ENCODE assay signal across 25 cellular contexts in genomic region chr21:20729376-20729775, GRCh38.
"Had no signal": no experiment of that assay in that cellular context is flagged by ENCODE, and none has a peak within 500 bp of the region (broad histone marks: within the 10 kb centered on the region; RNA-seq: fewer than 3 reads in every experiment).

No MANE protein-coding gene starts in this region.

- H3K36me3 ChIP-seq: adrenal gland, esophagus muscularis mucosa, heart left ventricle, right lobe of liver, suprapubic skin, tibial nerve, uterus had no signal

- H3K27ac ChIP-seq: adrenal gland, dorsolateral prefrontal cortex, esophagus muscularis mucosa, heart left ventricle, right lobe of liver, suprapubic skin, tibial nerve, uterus had no signal

- H3K4me3 ChIP-seq: adrenal gland, dorsolateral prefrontal cortex, esophagus muscularis mucosa, heart left ventricle, lung, right lobe of liver, suprapubic skin, tibial nerve, uterus had no signal

- H3K9me3 ChIP-seq: adrenal gland, esophagus muscularis mucosa, right lobe of liver, suprapubic skin, tibial nerve, uterus had no signal

- H3K27me3 ChIP-seq: adrenal gland, dorsolateral prefrontal cortex, esophagus muscularis mucosa, heart left ventricle, right lobe of liver, suprapubic skin, tibial nerve, uterus had no signal

- H3K4me1 ChIP-seq: adrenal gland, esophagus muscularis mucosa, heart left ventricle, right lobe of liver, suprapubic skin, tibial nerve, uterus had no signal

- ATAC-seq: activated T-helper 17 cell treated with anti-CD3 and anti-CD28 coated beads, Interleukin-2, amount 50 U/mL, for 72 hours; effector memory CD8-positive, alpha-beta T cell; heart left ventricle; right lobe of liver; stimulated activated effector memory CD8-positive, alpha-beta T cell treated with anti-CD3 and anti-CD28 coated beads, Interleukin-12 subunit alpha, Interleukin-12 subunit beta, amount 100 ng/mL, for 72 hours; stimulated activated naive CD8-positive, alpha-beta T cell treated with anti-CD3 and anti-CD28 coated beads, Interleukin-15, amount 100 ng/mL, for 72 hours; WTC11 had no signal

- DNase-seq: activated CD4-positive, alpha-beta T cell treated with anti-CD3 and anti-CD28 coated beads, Interleukin-2, amount 50 U/mL, for 4 hours; activated CD8-positive, alpha-beta memory T cell treated with anti-CD3 and anti-CD28 coated beads for 24 hours; activated CD8-positive, alpha-beta memory T cell treated with anti-CD3 and anti-CD28 coated beads, Interleukin-2, amount 50 U/mL, for 4 hours; activated naive CD4-positive, alpha-beta T cell; activated T-cell treated with anti-CD3 and anti-CD28 coated beads, Interleukin-2, amount 50 U/mL, for 24 hours; adrenal gland; central memory CD4-positive, alpha-beta T cell; dorsolateral prefrontal cortex; effector memory CD8-positive, alpha-beta T cell; heart left ventricle; naive B cell; posterior cingulate gyrus; right lobe of liver; small intestine; stimulated activated CD4-positive, alpha-beta T cell treated with anti-CD3 and anti-CD28 coated beads, Interleukin-2, amount 100 ng/mL, for 24 hours; stimulated activated naive CD8-positive, alpha-beta T cell treated with anti-CD3 and anti-CD28 coated beads, Interleukin-15, amount 100 ng/mL, for 72 hours; T1000; uterus had no signal
